Comparison of ENCODE assay signal across 9 cellular contexts in the genomic region with DNA sequence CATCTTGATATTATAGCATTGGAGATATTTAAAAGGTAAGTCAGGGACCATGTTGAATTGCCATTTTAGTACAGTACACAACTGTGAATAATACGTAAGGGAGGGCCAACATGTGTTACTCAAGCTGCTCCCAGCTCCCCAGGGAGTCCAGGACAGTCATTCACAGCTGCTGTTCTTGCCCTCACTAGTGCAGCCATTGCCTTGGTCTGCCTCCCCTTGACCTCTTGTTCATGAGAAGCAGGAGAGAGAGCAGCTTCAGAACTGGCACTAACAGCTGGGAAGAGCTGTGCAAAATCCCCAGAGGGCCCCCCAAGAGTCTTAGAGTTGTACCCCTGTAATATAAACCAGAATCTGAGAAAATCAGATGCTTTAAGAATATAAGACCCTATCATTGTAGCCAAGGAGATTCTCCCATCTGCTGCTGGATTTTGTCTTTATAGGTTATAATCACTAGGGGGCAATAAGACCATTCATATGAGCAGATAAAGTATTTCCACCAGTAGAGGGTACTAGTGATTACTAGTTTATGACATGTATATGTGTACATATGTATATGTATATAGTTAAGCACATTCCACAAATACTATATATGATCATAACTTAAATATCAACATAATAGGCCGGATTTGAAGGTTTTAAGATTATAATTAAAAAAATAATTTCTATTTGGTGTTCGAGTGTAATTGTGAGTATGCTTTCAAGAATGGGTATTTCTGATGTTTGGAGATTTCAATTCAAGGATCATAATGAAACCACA. TPM values are rescaled to one million over a fixed set of nuclear protein-coding genes. Genes with fewer than 3 reads are reported as not detected.
DNase-seq lines count a peak whose midpoint lies in the region; ATAC-seq and TF ChIP-seq lines count a peak whose summit lies in the region.
"Had no signal": no experiment of that assay in that cellular context is flagged by ENCODE, and none has a peak within 500 bp of the region (broad histone marks: within the 10 kb centered on the region; RNA-seq: fewer than 3 reads in every experiment).

No MANE protein-coding gene starts in this region.

- no peaks in the 10 kb centered on the region for H3K36me3 ChIP-seq in breast epithelium
- H3K36me3 ChIP-seq in transverse colon: no peaks in the 10 kb centered on the region

- TF ChIP-seq POLR2A in breast epithelium (IDR thresholded peaks at IDR 0.05) (no peak), transverse colon (IDR thresholded peaks at IDR 0.05) (no peak)

- H3K4me3 ChIP-seq in GM12864 (ENCODE audit: low read depth, low read length) (no peak overlapping the region), breast epithelium (no peak overlapping the region), transverse colon (no peak overlapping the region)

- H3K4me1 ChIP-seq in breast epithelium: no peaks in the 10 kb centered on the region
- H3K4me1 ChIP-seq in transverse colon: peaks cover 0 to 9% (median 0%) of the 10 kb centered on the region in 4 donors

- H3K27ac ChIP-seq in breast epithelium (no peak overlapping the region), transverse colon (peak overlapping the region in 3 of 4 donors; percentile 7 to 26 (median 15))

- in situ Hi-C loops in transverse colon (cut with MboI; ENCODE audit: low pct_ligation_motif_present in 1 of 4, low pct_unique_long_range_greater_than_20kb in 1 of 4, low sequenced_read_pairs in 3 of 4): loop anchor here in 3 of 4 donors (10.0 to 25.0 kb wide), 2 partner anchors 425 to 742 kb away; partner anchors contain the start of gene TTC22 (in 1 of the 3)

- peak; percentile 54 for ATAC-seq in HG03442 (IDR thresholded peaks at IDR 0.05; ENCODE audit: unreplicated experiment)

- 19 to 37% methylated on average over 2 to 3 of the region's 3 CpGs for WGBS in transverse colon (ENCODE audit: low coverage in 1 of 2), 2 donors

- TF ChIP-seq CTCF in GM12864 (IDR thresholded peaks at IDR 0.05; ENCODE audit: low read depth, low read length, missing control alignments): peak; percentile 47
- peak in 2 of 3 donors; percentile 59 to 75 for TF ChIP-seq CTCF in breast epithelium (IDR thresholded peaks at IDR 0.05)
- TF ChIP-seq CTCF in transverse colon (IDR thresholded peaks at IDR 0.05): peak; percentile 62 to 84 (median 64)

- DNase-seq in A172 (ENCODE audit: low spot score): peak; percentile 60
- no peak for DNase-seq in GM12864 (ENCODE audit: low read depth)
- peak; percentile 16 for DNase-seq in NCI-H774 (lab: John Stamatoyannopoulos, UW)
- no peak for DNase-seq in breast epithelium (ENCODE audit: low spot score in 2 of 2)
- DNase-seq in kidney tubule cell (ENCODE audit: low spot score): peak; percentile 52
- DNase-seq in transverse colon: no peak
- no peak for DNase-seq in activated naive CD4-positive, alpha-beta T cell (lab: John Stamatoyannopoulos, UW)

- H3K9me3 ChIP-seq in breast epithelium (no peaks in the 10 kb centered on the region), transverse colon (no peaks in the 10 kb centered on the region)

- no peaks in the 10 kb centered on the region for H3K27me3 ChIP-seq in breast epithelium
- H3K27me3 ChIP-seq in transverse colon: no peaks in the 10 kb centered on the region

- intact Hi-C loops in breast epithelium (cut with DNase I; ENCODE audit: low total_unique reads): no loop called here
- intact Hi-C loops in transverse colon (cut with DNase I; ENCODE audit: low total_unique reads): no loop called here

- TF ChIP-seq EP300 in transverse colon (IDR thresholded peaks at IDR 0.05; ENCODE audit: low read depth): no peak

RNA-seq across cellular contexts. Expression of gene TCEANC2, which starts 16.6 kb away (rescaled TPM):
- 2.6 and 3.7 TPM in 2 replicates for total RNA-seq in A172 (2014; rRNA removed; shearing (Covaris generic))
- total RNA-seq in breast epithelium (1 to 10 TPM; 4.3 to 6.1 (median 5.9) TPM), transverse colon (1 to 10 TPM; 1.4 to 7.1 (median 5.7) TPM)

RNA-seq across cellular contexts. Expression of gene TMEM59, which starts 17.0 kb away (rescaled TPM):
- 233 and 290 TPM in 2 replicates for total RNA-seq in A172 (2014; rRNA removed; shearing (Covaris generic))
- total RNA-seq in breast epithelium (100 to 1,000 TPM; 348 to 498 (median 388) TPM), transverse colon (100 to 1,000 TPM in 3 of 4 donors, 10 to 100 TPM in 1; 71.6 to 858 (median 226) TPM)

RNA-seq across cellular contexts. Expression of gene LDLRAD1, which starts 52.0 kb away (rescaled TPM):
- not detected in 2 replicates for total RNA-seq in A172 (2014; rRNA removed; shearing (Covaris generic))
- total RNA-seq in breast epithelium (not detected), transverse colon (not detected)
- total RNA-seq: subcutaneous adipose tissue had no signal

Comparison
In these comparisons a context has a peak if more than half of its experiments do, and no peak if none do; other contexts are left out.
1. DNase-seq: peak in A172 (single experiment), NCI-H774 (single experiment) and kidney tubule cell (single experiment); none in GM12864 (single experiment), breast epithelium (0 of 2), transverse colon (single experiment) and activated naive CD4-positive, alpha-beta T cell (0 of 4).
2. H3K27ac ChIP-seq: peak in transverse colon (3 of 4); none in breast epithelium (0 of 2).
3. Peak in every context shown above with its lines, with median percentiles within 50 percentile points of each other: CTCF ChIP-seq.